In the genomic region with DNA sequence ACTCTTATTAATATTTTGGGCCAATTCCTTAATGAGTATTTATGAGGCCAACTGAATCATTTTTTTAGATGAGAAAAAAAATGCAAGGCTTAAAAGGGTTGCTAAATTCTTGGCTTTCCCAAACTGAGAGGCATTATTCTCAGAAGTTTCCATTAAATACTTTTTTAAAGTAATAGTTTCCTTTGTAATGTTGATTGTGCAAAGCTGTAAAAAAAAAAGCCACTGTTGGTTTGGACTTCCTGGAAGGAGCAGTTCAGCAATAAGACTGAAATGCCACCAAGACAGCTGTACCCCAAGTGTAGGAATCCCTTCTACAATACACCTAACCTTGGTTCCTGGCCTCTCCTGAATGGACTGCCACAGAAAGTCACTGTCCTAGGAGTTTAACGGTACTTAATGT, we compare ENCODE assay signal across 22 cellular contexts.
DNase-seq lines count a peak whose midpoint lies in the region; ATAC-seq and TF ChIP-seq lines count a peak whose summit lies in the region.
"Had no signal": no experiment of that assay in that cellular context is flagged by ENCODE, and none has a peak within 500 bp of the region (broad histone marks: within the 10 kb centered on the region; RNA-seq: fewer than 3 reads in every experiment).

No MANE protein-coding gene starts in this region.

- DNase-seq in left ventricle myocardium inferior (no peak), right cardiac atrium (no peak), brain microvascular endothelial cell (no peak), lower lobe of right lung (no peak), aorta (no peak), SHP77 (lab: John Stamatoyannopoulos, UW) (no peak), GOT3 (lab: John Stamatoyannopoulos, UW) (no peak), superior temporal gyrus (ENCODE audit: extremely low spot score) (no peak)
- DNase-seq: activated CD4-positive, alpha-beta memory T cell treated with anti-CD3 and anti-CD28 coated beads, Interleukin-2, amount 10 ng/mL, durations not matched to agents 7 days and 5 days; activated gamma-delta T cell treated with Interleukin-2 at 50 U/mL for 16 hours; activated T-cell treated with anti-CD3 and anti-CD28 coated beads, Interleukin-2, amount 50 U/mL, for 1 hour; H7; naive B cell; NCI-H1694 treated with DMSO at 0.1 percent for 48 hours; NCI-H69; nucleus accumbens; retina; stimulated activated CD8-positive, alpha-beta memory T cell treated with anti-CD3 and anti-CD28 coated beads, Interleukin-4, amount 100 ng/mL, for 48 hours; T1000; uterus had no signal

- H3K27ac ChIP-seq in left ventricle myocardium inferior (replicated peaks) (peak overlapping the region; percentile 57), right cardiac atrium (ENCODE audit: low read length) (no peak overlapping the region), brain microvascular endothelial cell (peak overlapping the region; percentile 79), lower lobe of right lung (peak overlapping the region; percentile 25), aorta (ENCODE audit: low read depth in 1 of 2, low read length in 2 of 2) (no peak overlapping the region)
- H3K27ac ChIP-seq: epithelial cell of prostate had no signal

- ATAC-seq in right cardiac atrium (no peak), lower lobe of right lung (no peak), aorta (ENCODE audit: low FRiP score) (peak; percentile 64)
- ATAC-seq: activated CD4-positive, CD25-positive, alpha-beta regulatory T cell treated with anti-CD3 and anti-CD28 coated beads, Interleukin-2, amount 50 U/mL, for 24 hours had no signal

- H3K36me3 ChIP-seq in left ventricle myocardium inferior (no peaks in the 10 kb centered on the region), brain microvascular endothelial cell (replicated peaks) (no peaks in the 10 kb centered on the region), lower lobe of right lung (no peaks in the 10 kb centered on the region), aorta (ENCODE audit: control insufficient read depth in 1 of 2, insufficient read depth in 2 of 2, low read length in 1 of 2) (no peaks in the 10 kb centered on the region)
- H3K36me3 ChIP-seq: uterus had no signal

- no peak for TF ChIP-seq CTCF in left ventricle myocardium inferior (IDR thresholded peaks at IDR 0.05; ENCODE audit: borderline replicate concordance)
- TF ChIP-seq CTCF in brain microvascular endothelial cell (IDR thresholded peaks at IDR 0.05; ENCODE audit: low read depth, low read length, missing control alignments), result no peak
- TF ChIP-seq CTCF in lower lobe of right lung (IDR thresholded peaks at IDR 0.05), result no peak

- intact Hi-C loops in left ventricle myocardium inferior (cut with micrococcal nuclease) (no loop called here), right cardiac atrium (cut with DNase I) (no loop called here), lower lobe of right lung (cut with DNase I) (no loop called here), aorta (cut with DNase I) (no loop called here)

- H3K4me3 ChIP-seq in left ventricle myocardium inferior (no peak overlapping the region), right cardiac atrium (ENCODE audit: low read length) (no peak overlapping the region), brain microvascular endothelial cell (ENCODE audit: low read depth, low read length) (no peak overlapping the region), lower lobe of right lung (no peak overlapping the region), aorta (ENCODE audit: low read length in 2 of 2) (no peak overlapping the region)
- H3K4me3 ChIP-seq: uterus had no signal

- H3K9me3 ChIP-seq in left ventricle myocardium inferior (replicated peaks) (no peaks in the 10 kb centered on the region), right cardiac atrium (ENCODE audit: control insufficient read depth, low read length) (no peaks in the 10 kb centered on the region), lower lobe of right lung (no peaks in the 10 kb centered on the region), aorta (ENCODE audit: control insufficient read depth, low read length) (no peaks in the 10 kb centered on the region)
- H3K9me3 ChIP-seq: uterus had no signal

- WGBS in right cardiac atrium, result 78% methylated on average over 1 of the region's 1 CpG
- 76 to 89% methylated on average over 1 of the region's 1 CpG for WGBS in aorta, 2 donors

- H3K4me1 ChIP-seq in left ventricle myocardium inferior, result peaks cover 38% of the 10 kb centered on the region
- H3K4me1 ChIP-seq in right cardiac atrium (ENCODE audit: control insufficient read depth, insufficient read depth, low read length), result peaks cover 6% of the 10 kb centered on the region
- H3K4me1 ChIP-seq in lower lobe of right lung, result peaks cover 5% of the 10 kb centered on the region
- peaks cover 0 to 6% of the 10 kb centered on the region in 2 donors for H3K4me1 ChIP-seq in aorta (ENCODE audit: control insufficient read depth in 1 of 2, insufficient read depth in 2 of 2, low read length in 2 of 2)
- H3K4me1 ChIP-seq: uterus had no signal

- H3K27me3 ChIP-seq in left ventricle myocardium inferior (ENCODE audit: low read depth) (no peaks in the 10 kb centered on the region), right cardiac atrium (ENCODE audit: control insufficient read depth, insufficient read depth) (no peaks in the 10 kb centered on the region), brain microvascular endothelial cell (replicated peaks) (no peaks in the 10 kb centered on the region), lower lobe of right lung (ENCODE audit: low read depth) (no peaks in the 10 kb centered on the region), aorta (ENCODE audit: control insufficient read depth in 1 of 2, insufficient read depth in 2 of 2, low read length in 1 of 2) (no peaks in the 10 kb centered on the region)
- H3K27me3 ChIP-seq: uterus had no signal

- in situ Hi-C loops in brain microvascular endothelial cell (cut with HindIII; ENCODE audit: low pct_ligation_motif_present, low sequenced_read_pairs), result no loop called here

Comparison
In these comparisons a context has a peak if more than half of its experiments do, and no peak if none do; other contexts are left out.
1. H3K27ac ChIP-seq: peak in left ventricle myocardium inferior (single experiment), brain microvascular endothelial cell (single experiment) and lower lobe of right lung (single experiment); none in right cardiac atrium (single experiment) and aorta (0 of 2).